ENCODE assay signal across 8 cellular contexts in genomic region chr22:49305215-49305965, GRCh38.
DNase-seq lines count a peak whose midpoint lies in the region; ATAC-seq, FAIRE-seq and TF ChIP-seq lines count a peak whose summit lies in the region.

No MANE protein-coding gene starts in this region.

- H3K9me3 ChIP-seq in RWPE2 (ENCODE audit: severe bottlenecking): peaks cover 3% of the 10 kb centered on the region

- DNase-seq in ACHN (peak; percentile 42), GM18507 (ENCODE audit: extremely low spot score, insufficient read length, low read depth) (peak; percentile 11), RWPE2 (ENCODE audit: low spot score) (no peak), iPS-NIHi11 (ENCODE audit: low spot score) (peak; percentile 90), epidermal melanocyte (ENCODE audit: insufficient read length, low spot score) (no peak)
- DNase-seq in activated naive CD4-positive, alpha-beta T cell treated with anti-CD3 and anti-CD28 coated beads, Interleukin-2, amount 50 U/mL, for 16 hours: peak; percentile 62
- peak; percentile 76 for DNase-seq in stimulated activated CD4-positive, alpha-beta T cell treated with anti-CD3 and anti-CD28 coated beads, Interleukin-15, amount 100 ng/mL, for 24 hours

- no peak for FAIRE-seq in GM18507 (lab: Jason Lieb, UNC)

- H3K27me3 ChIP-seq in RWPE2 (ENCODE audit: insufficient read depth, poor library complexity, severe bottlenecking): no peaks in the 10 kb centered on the region

- peak; percentile 67 for ATAC-seq in RWPE2 (ENCODE audit: low read depth)
- no peak for ATAC-seq in HG02571 (IDR thresholded peaks at IDR 0.05; ENCODE audit: unreplicated experiment)

- in situ Hi-C loops in ACHN (cut with HindIII; ENCODE audit: low pct_ligation_motif_present, low pct_unique_long_range_greater_than_20kb, low sequenced_read_pairs): no loop called here

- peak; percentile 68 for TF ChIP-seq CTCF in RWPE2 (IDR thresholded peaks at IDR 0.05; ENCODE audit: poor library complexity, severe bottlenecking)

- no peak overlapping the region for H3K27ac ChIP-seq in RWPE2 (ENCODE audit: poor library complexity, severe bottlenecking)

- H3K4me3 ChIP-seq in RWPE2 (ENCODE audit: severe bottlenecking): no peak overlapping the region

- H3K4me1 ChIP-seq in RWPE2 (ENCODE audit: insufficient read depth, poor library complexity, severe bottlenecking): no peaks in the 10 kb centered on the region

- H3K36me3 ChIP-seq in RWPE2 (ENCODE audit: low read depth): no peaks in the 10 kb centered on the region

Comparison
In these comparisons a context has a peak if more than half of its experiments do, and no peak if none do; other contexts are left out.
1. DNase-seq: peak in ACHN (single experiment), GM18507 (single experiment), activated naive CD4-positive, alpha-beta T cell treated with anti-CD3 and anti-CD28 coated beads, Interleukin-2, amount 50 U/mL, for 16 hours (single experiment), iPS-NIHi11 (single experiment) and stimulated activated CD4-positive, alpha-beta T cell treated with anti-CD3 and anti-CD28 coated beads, Interleukin-15, amount 100 ng/mL, for 24 hours (single experiment); none in RWPE2 (single experiment) and epidermal melanocyte (single experiment).